Comparison of ENCODE assay signal across 8 cellular contexts in the genomic region with DNA sequence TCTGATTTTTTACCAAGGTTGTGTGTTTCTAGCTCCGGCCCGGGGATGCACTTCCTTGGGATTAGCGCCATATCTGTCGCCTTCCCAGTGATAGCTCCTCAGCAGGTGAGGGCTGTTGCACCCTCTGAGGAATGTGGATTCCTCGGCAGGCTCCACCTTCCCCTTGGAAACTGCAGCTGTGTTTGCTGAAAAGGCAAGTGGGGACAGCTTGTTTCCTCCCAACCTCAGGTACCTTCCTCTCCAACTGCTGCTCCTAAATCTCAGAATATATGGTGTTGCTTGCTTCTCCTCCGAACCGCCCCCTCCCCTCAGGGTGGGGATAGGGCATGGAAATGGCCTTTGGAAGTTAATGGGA. TPM values are rescaled to one million over a fixed set of nuclear protein-coding genes. Genes with fewer than 3 reads are reported as not detected.
DNase-seq lines count a peak whose midpoint lies in the region; ATAC-seq and TF ChIP-seq lines count a peak whose summit lies in the region.

No MANE protein-coding gene starts in this region.

- H3K4me1 ChIP-seq in RWPE2 (ENCODE audit: insufficient read depth, poor library complexity, severe bottlenecking), result peaks cover 3% of the 10 kb centered on the region
- H3K4me1 ChIP-seq in prostate gland (replicated peaks), result no peaks in the 10 kb centered on the region

- no peak for DNase-seq in GM12865 (ENCODE audit: low read depth)
- DNase-seq in RWPE2 (ENCODE audit: low spot score), result no peak
- no peak for DNase-seq in fibroblast of pulmonary artery (ENCODE audit: low read depth)
- peak; percentile 26 for DNase-seq in prostate gland (ENCODE audit: low spot score)
- no peak for DNase-seq in AG20443 (ENCODE audit: low spot score)
- DNase-seq in HPDE6-E6E7 (ENCODE audit: extremely low spot score), result no peak

- TF ChIP-seq CTCF in GM12865 (IDR thresholded peaks at IDR 0.05; ENCODE audit: insufficient read depth, low read depth, low read length, missing control alignments), result no peak
- TF ChIP-seq CTCF in RWPE2 (IDR thresholded peaks at IDR 0.05; ENCODE audit: poor library complexity, severe bottlenecking), result no peak
- TF ChIP-seq CTCF in fibroblast of pulmonary artery (IDR thresholded peaks at IDR 0.05; ENCODE audit: low read length, missing control alignments), result no peak
- no peak for TF ChIP-seq CTCF in prostate gland (IDR thresholded peaks at IDR 0.05)

- H3K4me3 ChIP-seq in GM12865 (ENCODE audit: low read depth, low read length) (peak overlapping the region; percentile 83), RWPE2 (ENCODE audit: severe bottlenecking) (peak overlapping the region; percentile 50), fibroblast of pulmonary artery (replicated peaks; ENCODE audit: low read depth, low read length) (peak overlapping the region; percentile 68), prostate gland (peak overlapping the region; percentile 49 to 70)

- no peaks in the 10 kb centered on the region for H3K9me3 ChIP-seq in RWPE2 (ENCODE audit: severe bottlenecking)
- no peaks in the 10 kb centered on the region for H3K9me3 ChIP-seq in prostate gland

- H3K27me3 ChIP-seq in RWPE2 (ENCODE audit: insufficient read depth, poor library complexity, severe bottlenecking), result no peaks in the 10 kb centered on the region
- no peaks in the 10 kb centered on the region for H3K27me3 ChIP-seq in prostate gland (replicated peaks; ENCODE audit: insufficient read depth)

- no peak for TF ChIP-seq POLR2A in prostate gland (IDR thresholded peaks at IDR 0.05)

- H3K27ac ChIP-seq in RWPE2 (ENCODE audit: poor library complexity, severe bottlenecking) (no peak overlapping the region), prostate gland (peak overlapping the region; percentile 66 to 76)

- WGBS in prostate gland, result 32% methylated on average over 7 of the region's 7 CpGs

- intact Hi-C loops in prostate gland (cut with DNase I), result loop anchor here (5.0 kb wide), 2 partner anchors 56 to 111 kb away; no protein-coding TSS in a partner anchor

- H3K36me3 ChIP-seq in RWPE2 (ENCODE audit: low read depth) (no peaks in the 10 kb centered on the region), prostate gland (no peaks in the 10 kb centered on the region)

- ATAC-seq in RWPE2 (ENCODE audit: low read depth), result no peak; the same call in 2 of the 3 replicates
- ATAC-seq in esophagus mucosa, result no peak
- ATAC-seq in HG03432 (IDR thresholded peaks at IDR 0.05; ENCODE audit: unreplicated experiment), result no peak

RNA-seq across cellular contexts. Expression of a gene that starts 1.3 kb away (rescaled TPM):
- total RNA-seq in prostate gland (10 to 100 TPM in 1 of 2 donors, 1 to 10 TPM in 1; 2.9 to 13.1 TPM), esophagus mucosa (1.4 TPM)
